ENCODE assay signal across 12 cellular contexts in genomic region chr11:100525635-100526034, GRCh38.
DNase-seq lines count a peak whose midpoint lies in the region; ATAC-seq, FAIRE-seq and TF ChIP-seq lines count a peak whose summit lies in the region.
"Had no signal": no experiment of that assay in that cellular context is flagged by ENCODE, and none has a peak within 500 bp of the region (broad histone marks: within the 10 kb centered on the region; RNA-seq: fewer than 3 reads in every experiment).

No MANE protein-coding gene starts in this region.

- H3K27me3 ChIP-seq in GM12878 (replicated peaks in 1 of 2; ENCODE audit: control insufficient read depth in 2 of 2, insufficient read depth in 2 of 2, low read length in 1 of 2): no peaks in the 10 kb centered on the region
- H3K27me3 ChIP-seq: right atrium auricular region had no signal

- H3K4me1 ChIP-seq in GM12878 (ENCODE audit: control insufficient read depth, insufficient read depth, low read length): no peaks in the 10 kb centered on the region
- H3K4me1 ChIP-seq: right atrium auricular region had no signal

- SMC1A ChIA-PET in GM12878 (lab: Charles Lee; ENCODE audit: uncharacterized antibody, unreplicated experiment): interaction anchor here (1.4 kb wide), 1 partner anchor 16 kb away, joined by 3 read pairs; no protein-coding TSS in a partner anchor

- H3K4me3 ChIP-seq in GM12865 (ENCODE audit: low read depth, low read length): no peak overlapping the region
- no peak overlapping the region for H3K4me3 ChIP-seq in Jurkat, Clone E6-1 (ENCODE audit: low read length)
- no peak overlapping the region for H3K4me3 ChIP-seq in GM12878
- H3K4me3 ChIP-seq: right atrium auricular region had no signal

- peak; percentile 32; the same call in 1 of the 3 replicates for ATAC-seq in GM12878
- no peak for ATAC-seq in GM21526 (IDR thresholded peaks at IDR 0.05; ENCODE audit: low FRiP score, unreplicated experiment)
- no peak for ATAC-seq in HG03520 (IDR thresholded peaks at IDR 0.05; ENCODE audit: unreplicated experiment)

- no peak for FAIRE-seq in GM12878 (lab: Jason Lieb, UNC)

- H3K4me2 ChIP-seq in GM12878 (ENCODE audit: control insufficient read depth, insufficient read depth): no peak overlapping the region

- POLR2A ChIA-PET in GM12878 (lab: Charles Lee): no interaction called here

- H3K9me3 ChIP-seq in GM12878 (replicated peaks; ENCODE audit: control insufficient read depth, insufficient read depth, low read length): no peaks in the 10 kb centered on the region

- in situ Hi-C loops in GM12878 (cut with MboI): no loop called here

- H4K20me1 ChIP-seq in GM12878 (ENCODE audit: control insufficient read depth, insufficient read depth): no peaks in the 10 kb centered on the region

- no peaks in the 10 kb centered on the region for H3K79me2 ChIP-seq in GM12878 (ENCODE audit: control insufficient read depth, insufficient read depth, low read length)

- no peak for TF ChIP-seq EP300 in GM12878 (IDR thresholded peaks at IDR 0.05; ENCODE audit: borderline replicate concordance in 1 of 2, control insufficient read depth in 1 of 2, low read depth in 2 of 2, low read length in 2 of 2)

- H3K27ac ChIP-seq in GM12878 (ENCODE audit: control insufficient read depth, insufficient read depth): no peak overlapping the region
- H3K27ac ChIP-seq: epithelial cell of prostate, right atrium auricular region had no signal

- CTCF ChIA-PET in GM12878 (lab: Yijun Ruan, JAX): interaction anchor here (0.7 to 1.1 kb wide), 2 partner anchors 613 to 697 kb away, joined by 3 read pairs; no protein-coding TSS in a partner anchor

- 0% methylated on average over 2 of the region's 2 CpGs for WGBS in GM12878 (ENCODE audit: insufficient coverage, insufficient replicate concordance, low lambda C conversion rate, missing lambda C conversion rate)

- H2AFZ ChIP-seq in GM12878 (ENCODE audit: control insufficient read depth, low read depth, low read length): no peak overlapping the region

- no peaks in the 10 kb centered on the region for H3K36me3 ChIP-seq in GM12878 (ENCODE audit: control insufficient read depth in 2 of 2, insufficient read depth in 2 of 2, low read length in 1 of 2)
- H3K36me3 ChIP-seq: right atrium auricular region had no signal

- RAD21 ChIA-PET in GM12878 (lab: Charles Lee; ENCODE audit: unreplicated experiment): no interaction called here

- peak; percentile 41 for TF ChIP-seq CTCF in GM12865 (IDR thresholded peaks at IDR 0.05; ENCODE audit: insufficient read depth, low read depth, low read length, missing control alignments)
- peak; percentile 15 to 36 (median 31); a peak in 4 of 6 replicates for TF ChIP-seq CTCF in GM12878 (IDR thresholded peaks at IDR 0.05 in 2 of 3, conservative IDR thresholded peaks at IDR 0.05 in 1 of 3; ENCODE audit: control insufficient read depth in 2 of 3, extremely low read depth in 1 of 3, insufficient read depth in 1 of 3, low read depth in 3 of 3, low read length in 3 of 3)

- BruUV-seq in GM12878 (replicated peaks; lab: Mats Ljungman, UMichigan): no TSS peak

- 0 out of 2 replicates have a peak, but pooled peaks have one; percentile 5 for TF ChIP-seq RAD21 in GM12878 (IDR thresholded peaks at IDR 0.05; ENCODE audit: insufficient read depth, low read depth, low read length)

- no peak for TF ChIP-seq POLR2A in GM12878 (IDR thresholded peaks at IDR 0.05; ENCODE audit: low read depth, low read length)

- intact Hi-C loops in GM12878 (cut with micrococcal nuclease; ENCODE audit: unreplicated experiment): no loop called here

- peak; percentile 10 for DNase-seq in GM12865 (ENCODE audit: low read depth)
- peak; percentile 4 for DNase-seq in Jurkat, Clone E6-1 (ENCODE audit: low read depth, low spot score)
- no peak for DNase-seq in GM12878 (ENCODE audit: low read depth, low spot score)
- peak; percentile 8 to 19 for DNase-seq in lung microvascular endothelial cell (ENCODE audit: low read depth in 2 of 2)
- no peak for DNase-seq in NCI-H774 (lab: John Stamatoyannopoulos, UW)
- DNase-seq: activated gamma-delta T cell, NCI-H1694, NCI-H526 treated with DMSO at 0.1 percent for 48 hours had no signal

- H3K9ac ChIP-seq in GM12878 (ENCODE audit: control insufficient read depth, insufficient read depth, low read length): no peak overlapping the region

TF ChIP-seq in GM12878, 131 proteins besides CTCF, POLR2A, EP300 and RAD21:
- TF ChIP-seq MTA3 (IDR thresholded peaks at IDR 0.05; ENCODE audit: borderline replicate concordance, low read length) (no peak), ELK1 (IDR thresholded peaks at IDR 0.05; ENCODE audit: low read depth, low read length) (no peak)
- TF ChIP-seq, protein P1, sequence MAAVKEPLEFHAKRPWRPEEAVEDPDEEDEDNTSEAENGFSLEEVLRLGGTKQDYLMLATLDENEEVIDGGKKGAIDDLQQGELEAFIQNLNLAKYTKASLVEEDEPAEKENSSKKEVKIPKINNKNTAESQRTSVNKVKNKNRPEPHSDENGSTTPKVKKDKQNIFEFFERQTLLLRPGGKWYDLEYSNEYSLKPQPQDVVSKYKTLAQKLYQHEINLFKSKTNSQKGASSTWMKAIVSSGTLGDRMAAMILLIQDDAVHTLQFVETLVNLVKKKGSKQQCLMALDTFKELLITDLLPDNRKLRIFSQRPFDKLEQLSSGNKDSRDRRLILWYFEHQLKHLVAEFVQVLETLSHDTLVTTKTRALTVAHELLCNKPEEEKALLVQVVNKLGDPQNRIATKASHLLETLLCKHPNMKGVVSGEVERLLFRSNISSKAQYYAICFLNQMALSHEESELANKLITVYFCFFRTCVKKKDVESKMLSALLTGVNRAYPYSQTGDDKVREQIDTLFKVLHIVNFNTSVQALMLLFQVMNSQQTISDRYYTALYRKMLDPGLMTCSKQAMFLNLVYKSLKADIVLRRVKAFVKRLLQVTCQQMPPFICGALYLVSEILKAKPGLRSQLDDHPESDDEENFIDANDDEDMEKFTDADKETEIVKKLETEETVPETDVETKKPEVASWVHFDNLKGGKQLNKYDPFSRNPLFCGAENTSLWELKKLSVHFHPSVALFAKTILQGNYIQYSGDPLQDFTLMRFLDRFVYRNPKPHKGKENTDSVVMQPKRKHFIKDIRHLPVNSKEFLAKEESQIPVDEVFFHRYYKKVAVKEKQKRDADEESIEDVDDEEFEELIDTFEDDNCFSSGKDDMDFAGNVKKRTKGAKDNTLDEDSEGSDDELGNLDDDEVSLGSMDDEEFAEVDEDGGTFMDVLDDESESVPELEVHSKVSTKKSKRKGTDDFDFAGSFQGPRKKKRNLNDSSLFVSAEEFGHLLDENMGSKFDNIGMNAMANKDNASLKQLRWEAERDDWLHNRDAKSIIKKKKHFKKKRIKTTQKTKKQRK (IDR thresholded peaks at IDR 0.05; ENCODE audit: low read depth, low read length): no peak

Comparison
In these comparisons a context has a peak if more than half of its experiments do, and no peak if none do; other contexts are left out.
1. DNase-seq: peak in GM12865 (single experiment), Jurkat, Clone E6-1 (single experiment) and lung microvascular endothelial cell (2 of 2); none in GM12878 (single experiment) and NCI-H774 (single experiment).